Comparison of ENCODE assay signal across 19 cellular contexts in genomic region chr6:34340906-34341480, GRCh38. TPM values are rescaled to one million over a fixed set of nuclear protein-coding genes. Genes with fewer than 3 reads are reported as not detected.
A peak's percentile ranks its signal among the peaks of the same experiment; 100 is the strongest.
DNase-seq lines count a peak whose midpoint lies in the region; ATAC-seq and TF ChIP-seq lines count a peak whose summit lies in the region.
"Had no signal": no experiment of that assay in that cellular context is flagged by ENCODE, and none has a peak within 500 bp of the region (broad histone marks: within the 10 kb centered on the region; RNA-seq: fewer than 3 reads in every experiment).

No MANE protein-coding gene starts in this region.

- POLR2A ChIA-PET in PC-3 (lab: Charles Lee; ENCODE audit: unreplicated experiment) = no interaction called here

- H3K36me3 ChIP-seq in BLaER1 treated with 17β-estradiol and CSF1 and Interleukin-3, amounts not matched to agents 10 nM and 100 nM = peaks cover 20 to 68% (median 38%) of the 10 kb centered on the region in 11 experiments
- peaks cover 8% of the 10 kb centered on the region; the same call in 1 of the 2 replicates for H3K36me3 ChIP-seq in PC-3 (ENCODE audit: low read depth, low read length)
- no peaks in the 10 kb centered on the region for H3K36me3 ChIP-seq in sigmoid colon
- H3K36me3 ChIP-seq: gastroesophageal sphincter had no signal

- WGBS in sigmoid colon, 2 donors = 76 to 82% methylated on average over 3 of the region's 3 CpGs

- no peak overlapping the region for H3K9ac ChIP-seq in BLaER1 treated with 17β-estradiol and CSF1 and Interleukin-3, amounts not matched to agents 10 nM and 100 nM
- no peak overlapping the region for H3K9ac ChIP-seq in PC-3 (ENCODE audit: low read length)

- H3K36me3 Mint-ChIP-seq in activated CD8-positive, alpha-beta memory T cell treated with anti-CD3 and anti-CD28 coated beads, Interleukin-2, amount 10 ng/mL, durations not matched to agents 7 days and 5 days = peaks cover 22% of the 10 kb centered on the region

- no TSS peak for BruUV-seq in PC-3 (replicated peaks; lab: Mats Ljungman, UMichigan)

- peak overlapping the region in 8 of 11 experiments; percentile 22 to 80 (median 76); a peak in 12 of 22 replicates for H3K4me2 ChIP-seq in BLaER1 treated with 17β-estradiol and CSF1 and Interleukin-3, amounts not matched to agents 10 nM and 100 nM
- peak overlapping the region; percentile 34 for H3K4me2 ChIP-seq in PC-3 (ENCODE audit: low read length)

- H3K9me2 ChIP-seq in PC-3 (replicated peaks; ENCODE audit: low read length) = no peaks in the 10 kb centered on the region

- H3K27me3 Mint-ChIP-seq in activated CD8-positive, alpha-beta memory T cell treated with anti-CD3 and anti-CD28 coated beads, Interleukin-2, amount 10 ng/mL, durations not matched to agents 7 days and 5 days = no peaks in the 10 kb centered on the region
- H3K27me3 Mint-ChIP-seq: brain had no signal

- no peaks in the 10 kb centered on the region for H3K9me3 Mint-ChIP-seq in activated CD8-positive, alpha-beta memory T cell treated with anti-CD3 and anti-CD28 coated beads, Interleukin-2, amount 10 ng/mL, durations not matched to agents 7 days and 5 days (ENCODE audit: low read depth)

- no peaks in the 10 kb centered on the region for H3K27me3 ChIP-seq in BLaER1 treated with 17β-estradiol and CSF1 and Interleukin-3, amounts not matched to agents 10 nM and 100 nM
- H3K27me3 ChIP-seq in PC-3 (ENCODE audit: low read length) (no peaks in the 10 kb centered on the region), sigmoid colon (no peaks in the 10 kb centered on the region)
- H3K27me3 ChIP-seq: gastroesophageal sphincter had no signal

- TF ChIP-seq CTCF in PC-3 (conservative IDR thresholded peaks at IDR 0.05; ENCODE audit: low read depth, low read length) = no peak
- TF ChIP-seq CTCF in fibroblast of mammary gland (conservative IDR thresholded peaks at IDR 0.05; ENCODE audit: control insufficient read depth, insufficient read depth, low read depth, low read length) = no peak
- no peak for TF ChIP-seq CTCF in sigmoid colon (IDR thresholded peaks at IDR 0.05)

- intact Hi-C loops in PC-3 (cut with micrococcal nuclease) = loop anchor here (2.0 kb wide), 2 partner anchors 52 to 92 kb away; partner anchors contain the start of genes NUDT3 and SMIM29
- intact Hi-C loops in sigmoid colon (cut with DNase I) = loop anchor here (2.0 kb wide), 1 partner anchor 52 kb away; the partner anchor contains the start of gene NUDT3

- H3K4me1 ChIP-seq in BLaER1 treated with 17β-estradiol and CSF1 and Interleukin-3, amounts not matched to agents 10 nM and 100 nM = peaks cover 54 to 94% (median 86%) of the 10 kb centered on the region in 10 experiments
- H3K4me1 ChIP-seq in PC-3 (ENCODE audit: insufficient read depth, low read length) = peaks cover 46% of the 10 kb centered on the region
- peaks cover 0 to 59% (median 55%) of the 10 kb centered on the region in 4 donors for H3K4me1 ChIP-seq in sigmoid colon

- CTCF ChIA-PET in PC-3 (lab: Charles Lee) = interaction anchor here (1.0 kb wide), 1 partner anchor 177 kb away, joined by 5 read pairs; no protein-coding TSS in a partner anchor
- CTCF ChIA-PET in activated CD8-positive, alpha-beta memory T cell treated with anti-CD3 and anti-CD28 coated beads, Interleukin-2, amount 10 ng/mL, durations not matched to agents 7 days and 5 days (lab: Charles Lee) = interaction anchor here (1.1 to 1.6 kb wide), 2 partner anchors 74 to 145 kb away, joined by 3 to 5 read pairs; no protein-coding TSS in a partner anchor

- ATAC-seq in PC-3 = no peak
- no peak for ATAC-seq in activated CD8-positive, alpha-beta memory T cell treated with anti-CD3 and anti-CD28 coated beads, Interleukin-2, amount 10 ng/mL, durations not matched to agents 7 days and 5 days

- peaks cover 0 to 10% (median 0%) of the 10 kb centered on the region in 11 experiments; a peak in 5 of 22 replicates for H3K9me3 ChIP-seq in BLaER1 treated with 17β-estradiol and CSF1 and Interleukin-3, amounts not matched to agents 10 nM and 100 nM (replicated peaks in 1 of 11)
- H3K9me3 ChIP-seq in PC-3 (ENCODE audit: low read length) (no peaks in the 10 kb centered on the region), sigmoid colon (no peaks in the 10 kb centered on the region)
- H3K9me3 ChIP-seq: gastroesophageal sphincter had no signal

- peak overlapping the region in 2 of 11 experiments; percentile 1 to 28; a peak in 3 of 22 replicates for H3K27ac ChIP-seq in BLaER1 treated with 17β-estradiol and CSF1 and Interleukin-3, amounts not matched to agents 10 nM and 100 nM
- H3K27ac ChIP-seq in PC-3 (ENCODE audit: low read length) = peak overlapping the region; percentile 72
- peak overlapping the region; percentile 8 to 69 (median 60) for H3K27ac ChIP-seq in sigmoid colon
- H3K27ac ChIP-seq: HL-60 had no signal

- peaks cover 8% of the 10 kb centered on the region for H3F3A ChIP-seq in PC-3 (ENCODE audit: low read length, unreplicated experiment)

- peaks cover 70% of the 10 kb centered on the region for H3K79me2 ChIP-seq in PC-3 (ENCODE audit: low read length)

- TF ChIP-seq EP300 in sigmoid colon (IDR thresholded peaks at IDR 0.05) = no peak

- TF ChIP-seq POLR2A in sigmoid colon (IDR thresholded peaks at IDR 0.05) = no peak

- DNase-seq in PC-3 (no peak), fibroblast of mammary gland (ENCODE audit: low read depth) (peak; percentile 57), sigmoid colon (no peak), NCI-H2171 (lab: John Stamatoyannopoulos, UW) (no peak), NCI-H1105 treated with DMSO at 0.1 percent for 48 hours (lab: John Stamatoyannopoulos, UW) (no peak), NCI-H2029 treated with DMSO at 0.1 percent for 48 hours (lab: John Stamatoyannopoulos, UW) (no peak)
- no peak for DNase-seq in activated CD8-positive, alpha-beta memory T cell treated with anti-CD3 and anti-CD28 coated beads, Interleukin-2, amount 10 ng/mL, durations not matched to agents 7 days and 5 days
- DNase-seq: ACHN; activated CD4-positive, alpha-beta T cell treated with anti-CD3 and anti-CD28 coated beads for 1 hour; activated naive CD4-positive, alpha-beta T cell treated with anti-CD3 and anti-CD28 coated beads, Interleukin-2, amount 50 U/mL, for 16 hours; MM.1S; NCI-H1694 treated with DMSO at 0.1 percent for 48 hours; NCI-H226; OCI-M1; SHP77 treated with DMSO at 0.1 percent for 48 hours had no signal

- peaks cover 28% of the 10 kb centered on the region for H3K4me1 Mint-ChIP-seq in activated CD8-positive, alpha-beta memory T cell treated with anti-CD3 and anti-CD28 coated beads, Interleukin-2, amount 10 ng/mL, durations not matched to agents 7 days and 5 days

- no peak overlapping the region for H3K4me3 Mint-ChIP-seq in activated CD8-positive, alpha-beta memory T cell treated with anti-CD3 and anti-CD28 coated beads, Interleukin-2, amount 10 ng/mL, durations not matched to agents 7 days and 5 days
- H3K4me3 Mint-ChIP-seq: brain had no signal

- H2AFZ ChIP-seq in PC-3 (ENCODE audit: low read length) = no peak overlapping the region

- no peak overlapping the region for H3K4me3 ChIP-seq in BLaER1 treated with 17β-estradiol and CSF1 and Interleukin-3, amounts not matched to agents 10 nM and 100 nM
- H3K4me3 ChIP-seq in PC-3 (ENCODE audit: low read length) = no peak overlapping the region
- no peak overlapping the region for H3K4me3 ChIP-seq in fibroblast of mammary gland (ENCODE audit: control insufficient read depth, low read depth, low read length)
- no peak overlapping the region for H3K4me3 ChIP-seq in sigmoid colon
- H3K4me3 ChIP-seq: gastroesophageal sphincter had no signal

- H3K27ac Mint-ChIP-seq in activated CD8-positive, alpha-beta memory T cell treated with anti-CD3 and anti-CD28 coated beads, Interleukin-2, amount 10 ng/mL, durations not matched to agents 7 days and 5 days = no peak overlapping the region

- H4K20me1 ChIP-seq in BLaER1 treated with 17β-estradiol and CSF1 and Interleukin-3, amounts not matched to agents 10 nM and 100 nM = peaks cover 32 to 91% (median 65%) of the 10 kb centered on the region in 11 experiments; a peak in 18 of 22 replicates
- peaks cover 37% of the 10 kb centered on the region; the same call in 1 of the 2 replicates for H4K20me1 ChIP-seq in PC-3 (ENCODE audit: low read length)

RNA-seq across cellular contexts. Expression of gene NUDT3, which starts 51.5 kb away (rescaled TPM):
- total RNA-seq in PC-3 (2014; rRNA removed) (24.6 and 28.7 TPM in 2 replicates), sigmoid colon (10 to 100 TPM; 31.4 to 45.7 (median 37.5) TPM)
- polyA plus RNA-seq in sigmoid colon = 10 to 100 TPM in 2 of 3 donors, 1 to 10 TPM in 1; 6.0 to 12.2 (median 10.8) TPM
- total RNA-seq in activated CD8-positive, alpha-beta memory T cell treated with anti-CD3 and anti-CD28 coated beads, Interleukin-2, amount 10 ng/mL, durations not matched to agents 7 days and 5 days = 10 to 100 TPM in 1 of 2 experiments, 1 to 10 TPM in 1; 8.6 to 13.4 TPM
